Comparison of ENCODE assay signal across 1 cellular context in genomic region chr15:80989518-80990478, GRCh38.
TF ChIP-seq lines count a peak whose summit lies in the region.

Gene MESD (minus strand): TSS chr15:80989819. CDS start chr15:80989791, 28 bp downstream.

TF ChIP-seq in K562, 482 proteins besides CTCF, POLR2A, EP300 and RAD21 (continued from another document):
- no peak; the same call in none of the 2 replicates for TF ChIP-seq NFRKB (IDR thresholded peaks at IDR 0.05; ENCODE audit: low read depth)
- TF ChIP-seq GTF2A2 (tag; IDR thresholded peaks at IDR 0.05) = no peak
- TF ChIP-seq L3MBTL2 (IDR thresholded peaks at IDR 0.05) = no peak
- TF ChIP-seq HINFP (tag; conservative IDR thresholded peaks at IDR 0.05; ENCODE audit: low read depth) = no peak
- no peak for TF ChIP-seq SMARCE1 (IDR thresholded peaks at IDR 0.05)
- TF ChIP-seq ASH1L (IDR thresholded peaks at IDR 0.05; ENCODE audit: borderline replicate concordance, low read depth, partially characterized antibody) = no peak
- TF ChIP-seq ZBTB33 (CRISPR knock-in tag; IDR thresholded peaks at IDR 0.05) = no peak
- no peak for TF ChIP-seq CCAR2 (IDR thresholded peaks at IDR 0.05; ENCODE audit: low read depth, low read length)
- TF ChIP-seq PTBP1 (IDR thresholded peaks at IDR 0.05; ENCODE audit: low read depth, low read length) = no peak
- TF ChIP-seq THRB (CRISPR knock-in tag; conservative IDR thresholded peaks at IDR 0.05) = no peak
- no peak for TF ChIP-seq NR3C1 (CRISPR knock-in tag; IDR thresholded peaks at IDR 0.05)
- no peak for TF ChIP-seq ZBTB1 (CRISPR knock-in tag; IDR thresholded peaks at IDR 0.05; ENCODE audit: borderline replicate concordance, low read depth)
- TF ChIP-seq ARID1B (IDR thresholded peaks at IDR 0.05) = no peak
- TF ChIP-seq PRPF4 (IDR thresholded peaks at IDR 0.05; ENCODE audit: insufficient read depth, low read depth, low read length, poor library complexity, severe bottlenecking) = no peak
TF ChIP-seq in K562: peak in this region for 80.
